Comparison of ENCODE assay signal across 12 cellular contexts in genomic region chr3:71052725-71053124, GRCh38.
DNase-seq lines count a peak whose midpoint lies in the region; ATAC-seq and TF ChIP-seq lines count a peak whose summit lies in the region.
"Had no signal": no experiment of that assay in that cellular context is flagged by ENCODE, and none has a peak within 500 bp of the region (broad histone marks: within the 10 kb centered on the region; RNA-seq: fewer than 3 reads in every experiment).

No MANE protein-coding gene starts in this region.

- H3K9ac ChIP-seq in skeletal muscle satellite cell (ENCODE audit: low read depth, low read length) (no peak overlapping the region), neuronal stem cell (ENCODE audit: low read depth, low read length, poor library complexity) (no peak overlapping the region)

- no peak overlapping the region for H3K23ac ChIP-seq in neuronal stem cell (ENCODE audit: low read depth, low read length, poor library complexity)

- no peak for TF ChIP-seq EP300 in upper lobe of left lung (IDR thresholded peaks at IDR 0.05)

- H4K8ac ChIP-seq in neuronal stem cell (ENCODE audit: low read depth, low read length), result no peak overlapping the region

- peaks cover 55% of the 10 kb centered on the region for H3K36me3 Mint-ChIP-seq in HFFc6 (ENCODE audit: low read depth)
- peaks cover 79% of the 10 kb centered on the region for H3K36me3 Mint-ChIP-seq in activated CD8-positive, alpha-beta T cell treated with anti-CD3 and anti-CD28 coated beads for 36 hours (ENCODE audit: low read depth)

- no peak for TF ChIP-seq POLR2A in upper lobe of left lung (IDR thresholded peaks at IDR 0.05)

- no peaks in the 10 kb centered on the region for H3K9me3 ChIP-seq in skeletal muscle satellite cell (replicated peaks; ENCODE audit: low read length)
- no peaks in the 10 kb centered on the region for H3K9me3 ChIP-seq in neuronal stem cell (replicated peaks in 1 of 2; ENCODE audit: control insufficient read depth in 2 of 2, insufficient read depth in 1 of 2, low read depth in 1 of 2, low read length in 2 of 2)
- no peaks in the 10 kb centered on the region for H3K9me3 ChIP-seq in upper lobe of left lung
- H3K9me3 ChIP-seq: neutrophil had no signal

- no CpG with 5 or more reads among the region's 5 CpGs for WGBS in neuronal stem cell (ENCODE audit: extremely low coverage in 2 of 2, insufficient read length in 2 of 2, insufficient replicate concordance in 1 of 2), 2 donors
- WGBS in upper lobe of left lung, 2 donors, result 64 to 71% methylated on average over 5 of the region's 5 CpGs

- peaks cover 2% of the 10 kb centered on the region; the same call in 1 of the 2 replicates for H3K27me3 Mint-ChIP-seq in HFFc6 (ENCODE audit: insufficient read depth)
- no peaks in the 10 kb centered on the region for H3K27me3 Mint-ChIP-seq in activated CD8-positive, alpha-beta T cell treated with anti-CD3 and anti-CD28 coated beads for 36 hours

- H2BK120ac ChIP-seq in neuronal stem cell (ENCODE audit: low read depth, low read length), result no peak overlapping the region

- H3K9me3 Mint-ChIP-seq in HFFc6, result no peaks in the 10 kb centered on the region
- H3K9me3 Mint-ChIP-seq in activated CD8-positive, alpha-beta T cell treated with anti-CD3 and anti-CD28 coated beads for 36 hours, result no peaks in the 10 kb centered on the region

- no peak overlapping the region for H2BK12ac ChIP-seq in neuronal stem cell (ENCODE audit: low read length)

- H2AFZ ChIP-seq in neuronal stem cell (ENCODE audit: low read length), result no peak overlapping the region

- H3K4ac ChIP-seq in neuronal stem cell (ENCODE audit: low read length), result no peak overlapping the region

- H3K4me3 ChIP-seq in skeletal muscle satellite cell (ENCODE audit: low read length) (no peak overlapping the region), neuronal stem cell (ENCODE audit: low read length in 2 of 2) (no peak overlapping the region), upper lobe of left lung (no peak overlapping the region)

- no peak overlapping the region for H4K91ac ChIP-seq in neuronal stem cell (ENCODE audit: low read depth, low read length, poor library complexity)

- H3K27me3 ChIP-seq in skeletal muscle satellite cell (ENCODE audit: control insufficient read depth, insufficient read depth, low read length) (no peaks in the 10 kb centered on the region), neuronal stem cell (ENCODE audit: control insufficient read depth in 3 of 3, insufficient read depth in 3 of 3, low read depth in 1 of 3, low read length in 3 of 3) (no peaks in the 10 kb centered on the region), upper lobe of left lung (no peaks in the 10 kb centered on the region)
- H3K27me3 ChIP-seq: neutrophil had no signal

- no peak overlapping the region for H2BK5ac ChIP-seq in neuronal stem cell (ENCODE audit: low read length)

- H3K27ac Mint-ChIP-seq in HFFc6, result peak overlapping the region; percentile 58
- H3K27ac Mint-ChIP-seq in activated CD8-positive, alpha-beta T cell treated with anti-CD3 and anti-CD28 coated beads for 36 hours, result peak overlapping the region; percentile 90

- CTCF ChIA-PET in activated CD8-positive, alpha-beta T cell treated with anti-CD3 and anti-CD28 coated beads for 36 hours (lab: Charles Lee), result interaction anchor here (1.6 kb wide), 1 partner anchor 29 kb away, joined by 3 read pairs; no protein-coding TSS in a partner anchor

- no peak overlapping the region for H3K14ac ChIP-seq in neuronal stem cell (ENCODE audit: low read length)

- H3K4me1 ChIP-seq in skeletal muscle satellite cell (ENCODE audit: control insufficient read depth, insufficient read depth, low read length) (peaks cover 58% of the 10 kb centered on the region), neuronal stem cell (ENCODE audit: control insufficient read depth in 2 of 2, insufficient read depth in 1 of 2, low read depth in 1 of 2, low read length in 2 of 2) (peaks cover 12 to 46% of the 10 kb centered on the region in 2 donors), upper lobe of left lung (peaks cover 40 to 91% (median 62%) of the 10 kb centered on the region in 4 donors)

- no peak overlapping the region for H2BK15ac ChIP-seq in neuronal stem cell (ENCODE audit: low read length)

- ATAC-seq in activated CD8-positive, alpha-beta T cell treated with anti-CD3 and anti-CD28 coated beads for 36 hours, result no peak
- peak; percentile 24 to 59 for ATAC-seq in left cardiac atrium
- no peak for ATAC-seq in upper lobe of left lung (ENCODE audit: low FRiP score in 2 of 2)

- no peak overlapping the region for H3K4me3 Mint-ChIP-seq in HFFc6
- no peak overlapping the region for H3K4me3 Mint-ChIP-seq in activated CD8-positive, alpha-beta T cell treated with anti-CD3 and anti-CD28 coated beads for 36 hours

- H3K36me3 ChIP-seq in skeletal muscle satellite cell (ENCODE audit: insufficient read depth, low read length), result peaks cover 41% of the 10 kb centered on the region
- peaks cover 0 to 27% of the 10 kb centered on the region in 2 donors for H3K36me3 ChIP-seq in neuronal stem cell (replicated peaks in 1 of 2; ENCODE audit: control insufficient read depth in 2 of 2, insufficient read depth in 2 of 2, low read length in 2 of 2)
- peaks cover 9 to 33% (median 15%) of the 10 kb centered on the region in 4 donors for H3K36me3 ChIP-seq in upper lobe of left lung

- H3K18ac ChIP-seq in neuronal stem cell (ENCODE audit: low read length), result no peak overlapping the region

- DNase-seq in HFFc6, result no peak
- no peak for DNase-seq in activated CD8-positive, alpha-beta T cell treated with anti-CD3 and anti-CD28 coated beads for 36 hours
- no peak for DNase-seq in left cardiac atrium
- DNase-seq in GOT3 (lab: John Stamatoyannopoulos, UW), result no peak
- DNase-seq in neuronal stem cell (ENCODE audit: low spot score), result no peak
- no peak for DNase-seq in activated T-cell treated with anti-CD3 and anti-CD28 coated beads for 4 hours
- no peak for DNase-seq in upper lobe of left lung
- DNase-seq: activated CD8-positive, alpha-beta memory T cell treated with anti-CD3 and anti-CD28 coated beads, Interleukin-2, amount 50 U/mL, for 48 hours; MV-4-11; RPMI8226 had no signal

- no peak overlapping the region for H2AK5ac ChIP-seq in neuronal stem cell (ENCODE audit: low read depth, low read length)

- POLR2A ChIA-PET in activated CD8-positive, alpha-beta T cell treated with anti-CD3 and anti-CD28 coated beads for 36 hours (lab: Charles Lee), result interaction anchor here (1.1 to 3.6 kb wide), 2 partner anchors 9 to 19 kb away, joined by 3 to 39 read pairs; no protein-coding TSS in a partner anchor

- no peaks in the 10 kb centered on the region for H3K79me1 ChIP-seq in neuronal stem cell (ENCODE audit: low read depth, low read length)

- H3K4me1 Mint-ChIP-seq in HFFc6 (ENCODE audit: low read depth), result peaks cover 6% of the 10 kb centered on the region; the same call in 1 of the 2 replicates
- peaks cover 97% of the 10 kb centered on the region for H3K4me1 Mint-ChIP-seq in activated CD8-positive, alpha-beta T cell treated with anti-CD3 and anti-CD28 coated beads for 36 hours (ENCODE audit: low read depth)

- intact Hi-C loops in activated CD8-positive, alpha-beta T cell treated with anti-CD3 and anti-CD28 coated beads for 36 hours (cut with micrococcal nuclease), result no loop called here
- intact Hi-C loops in left cardiac atrium (cut with DNase I), result no loop called here

- TF ChIP-seq CTCF in HFFc6 (IDR thresholded peaks at IDR 0.05), result no peak
- no peak for TF ChIP-seq CTCF in activated CD8-positive, alpha-beta T cell treated with anti-CD3 and anti-CD28 coated beads for 36 hours (IDR thresholded peaks at IDR 0.05)
- no peak for TF ChIP-seq CTCF in upper lobe of left lung (IDR thresholded peaks at IDR 0.05)

- H3K27ac ChIP-seq in neuronal stem cell (replicated peaks; ENCODE audit: low read length), result no peak overlapping the region
- H3K27ac ChIP-seq in upper lobe of left lung, result peak overlapping the region in 2 of 4 donors; percentile 9 to 61
- H3K27ac ChIP-seq: neutrophil had no signal

- H3K4me2 ChIP-seq in skeletal muscle satellite cell (ENCODE audit: low read length), result peak overlapping the region; percentile 43
- no peak overlapping the region for H3K4me2 ChIP-seq in neuronal stem cell (ENCODE audit: insufficient read depth, low read length, poor library complexity, severe bottlenecking)

Comparison
In these comparisons a context has a peak if more than half of its experiments do, and no peak if none do; other contexts are left out.
1. ATAC-seq: peak in left cardiac atrium (2 of 2); none in activated CD8-positive, alpha-beta T cell treated with anti-CD3 and anti-CD28 coated beads for 36 hours (single experiment) and upper lobe of left lung (0 of 2).